In the genomic region with DNA sequence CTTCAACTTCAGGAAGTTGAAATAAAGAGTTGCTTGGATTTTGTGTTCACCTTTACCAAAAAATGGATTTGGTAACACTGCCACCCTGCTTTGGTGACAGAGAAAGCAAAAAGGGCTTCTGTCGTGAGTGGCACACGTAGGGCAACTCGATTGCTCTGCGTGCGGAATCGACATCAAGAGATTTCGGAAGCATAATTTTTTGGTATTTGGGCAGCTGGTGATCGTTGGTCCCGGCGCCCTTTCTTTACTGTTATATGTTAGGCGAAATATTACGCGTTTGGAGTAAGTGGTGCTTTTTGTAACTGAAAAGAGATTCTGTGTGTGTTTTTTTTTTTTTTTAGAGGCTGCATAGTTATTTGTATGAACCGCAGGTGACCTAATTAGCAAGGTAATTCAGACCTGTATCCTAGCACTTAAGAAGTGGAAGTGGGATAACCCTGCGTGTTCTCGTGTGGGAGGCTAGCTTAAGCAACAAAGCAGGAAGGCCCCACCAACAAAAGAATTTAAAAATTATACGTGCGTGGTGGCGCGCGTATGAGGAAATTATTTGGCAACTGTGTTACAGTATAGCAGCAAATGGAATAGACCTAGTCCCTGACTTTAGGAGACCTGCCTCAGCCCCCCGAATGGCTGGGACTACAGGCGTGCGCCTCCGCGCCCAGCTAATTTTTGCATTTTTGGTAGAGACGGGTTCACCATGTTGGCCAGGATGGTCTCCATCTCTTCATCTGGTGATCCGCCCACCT, we compare ENCODE assay signal across 8 cellular contexts. TPM values are rescaled to one million over a fixed set of nuclear protein-coding genes. Genes with fewer than 3 reads are reported as not detected.
DNase-seq lines count a peak whose midpoint lies in the region; ATAC-seq, FAIRE-seq and TF ChIP-seq lines count a peak whose summit lies in the region.

A gene (plus strand): TSS at position 108 of the 746 bp plus-strand sequence.

- H4K20me1 ChIP-seq in endothelial cell of umbilical vein (replicated peaks; ENCODE audit: control insufficient read depth, extremely low read depth, insufficient read depth, low read length) = no peaks in the 10 kb centered on the region

- H3K4me1 ChIP-seq in HUES48 (ENCODE audit: control insufficient read depth, insufficient read depth, low read length) = 0 out of 2 replicates have a peak, but pooled peaks cover 4% of the 10 kb centered on the region
- peaks cover 3% of the 10 kb centered on the region for H3K4me1 ChIP-seq in NT2/D1 (ENCODE audit: insufficient read depth, insufficient read length)
- H3K4me1 ChIP-seq in endothelial cell of umbilical vein (ENCODE audit: control insufficient read depth, extremely low read depth, insufficient read depth, low read length) = peaks cover 10% of the 10 kb centered on the region

- H3K9me3 ChIP-seq in HUES48 (ENCODE audit: control insufficient read depth, insufficient read depth, low read length) (no peaks in the 10 kb centered on the region), NT2/D1 (ENCODE audit: insufficient read depth, low read length) (no peaks in the 10 kb centered on the region), endothelial cell of umbilical vein (replicated peaks; ENCODE audit: control insufficient read depth, insufficient read depth, low read length) (no peaks in the 10 kb centered on the region)

- intact Hi-C loops in endothelial cell of umbilical vein (cut with micrococcal nuclease) = loop anchor here (1.0 kb wide), 3 partner anchors 20 to 229 kb away; a partner anchor contains a TSS

- H3K79me2 ChIP-seq in endothelial cell of umbilical vein (ENCODE audit: control insufficient read depth, insufficient read depth, low read length) = no peaks in the 10 kb centered on the region

- POLR2A ChIA-PET in endothelial cell of umbilical vein (lab: Charles Lee) = interaction anchor here (0.5 to 1.4 kb wide), 34 partner anchors 9 to 533 kb away, joined by 3 to 35 read pairs (median 4); a partner anchor contains a TSS

- peak within 1 kb of the TSS; percentile 62 for H3K4me2 ChIP-seq in endothelial cell of umbilical vein (ENCODE audit: insufficient read depth, low read length)

- ATAC-seq in GM21423 (IDR thresholded peaks at IDR 0.05; ENCODE audit: unreplicated experiment) = peak; percentile 67

- CTCF ChIA-PET in endothelial cell of umbilical vein (lab: Charles Lee) = interaction anchor here (0.7 to 1.9 kb wide), 6 partner anchors 12 to 239 kb away, joined by 3 to 14 read pairs (median 4); a partner anchor contains a TSS

- no peaks in the 10 kb centered on the region for H3K9me1 ChIP-seq in endothelial cell of umbilical vein (replicated peaks; ENCODE audit: control insufficient read depth, extremely low read depth, insufficient read depth, low read length)

- no peak for TF ChIP-seq CTCF in D721Med (IDR thresholded peaks at IDR 0.05; ENCODE audit: insufficient read depth, missing control alignments)
- TF ChIP-seq CTCF in endothelial cell of umbilical vein (IDR thresholded peaks at IDR 0.05; ENCODE audit: extremely low read depth in 1 of 2, insufficient read depth in 1 of 2, low read depth in 1 of 2, low read length in 2 of 2) = no peak

- peak within 1 kb of the TSS; percentile 46 for H3K4me3 ChIP-seq in HUES48 (ENCODE audit: low read depth, low read length)
- H3K4me3 ChIP-seq in NT2/D1 (ENCODE audit: insufficient read length, low read depth) = peak within 1 kb of the TSS; percentile 53
- peak within 1 kb of the TSS in 2 of 3 experiments; percentile 18 to 20 for H3K4me3 ChIP-seq in endothelial cell of umbilical vein (replicated peaks in 1 of 3; ENCODE audit: insufficient read depth in 1 of 3, low read depth in 1 of 3, low read length in 3 of 3)

- H3K36me3 ChIP-seq in HUES48 (ENCODE audit: control insufficient read depth, insufficient read depth, low read length) (no peaks in the 10 kb centered on the region), NT2/D1 (ENCODE audit: insufficient read depth, insufficient read length, low read length) (no peaks in the 10 kb centered on the region), endothelial cell of umbilical vein (ENCODE audit: control insufficient read depth in 2 of 2, extremely low read depth in 1 of 2, insufficient read depth in 2 of 2, low read length in 2 of 2) (no peaks in the 10 kb centered on the region)

- H2AFZ ChIP-seq in endothelial cell of umbilical vein (ENCODE audit: low read depth, low read length) = peak within 1 kb of the TSS; percentile 71

- DNase-seq in D721Med (ENCODE audit: insufficient read length, low spot score) (no peak), NT2/D1 (ENCODE audit: low read depth, low spot score) (peak; percentile 97), endothelial cell of umbilical vein (ENCODE audit: low read depth, low spot score) (peak; percentile 97), midbrain (lab: John Stamatoyannopoulos, UW) (peak; percentile 96)
- peak; percentile 76 for DNase-seq in activated CD8-positive, alpha-beta memory T cell treated with anti-CD3 and anti-CD28 coated beads, Interleukin-2, amount 50 U/mL, for 24 hours (ENCODE audit: extremely low read depth)
- DNase-seq in stimulated activated CD8-positive, alpha-beta memory T cell treated with anti-CD3 and anti-CD28 coated beads, Interleukin-15, amount 100 ng/mL, for 48 hours (ENCODE audit: low read depth in 2 of 2) = peak; percentile 75 to 77

- dilution Hi-C loops in endothelial cell of umbilical vein (cut with MboI; ENCODE audit: extremely low pct_ligation_motif_present, low sequenced_read_pairs) = no loop called here

- BruUV-seq in endothelial cell of umbilical vein (replicated peaks; lab: Mats Ljungman, UMichigan) = TSS peak; percentile 100

- peak; percentile 51 for FAIRE-seq in D721Med (lab: Jason Lieb, UNC)
- FAIRE-seq in endothelial cell of umbilical vein (lab: Jason Lieb, UNC) = peak; percentile 47

- peak within 1 kb of the TSS; percentile 98 for H3K9ac ChIP-seq in HUES48 (ENCODE audit: low read depth, low read length)
- H3K9ac ChIP-seq in NT2/D1 (ENCODE audit: insufficient read length, low read depth) = peak within 1 kb of the TSS; percentile 83
- peak within 1 kb of the TSS; percentile 96 for H3K9ac ChIP-seq in endothelial cell of umbilical vein (replicated peaks; ENCODE audit: extremely low read depth, insufficient read depth, low read length)

- H3K27ac ChIP-seq in HUES48 (ENCODE audit: low read depth, low read length) (peak within 1 kb of the TSS; percentile 99), endothelial cell of umbilical vein (ENCODE audit: insufficient read depth, low read depth, low read length) (peak within 1 kb of the TSS; percentile 97)

- no peaks in the 10 kb centered on the region for H3K27me3 ChIP-seq in HUES48 (ENCODE audit: control insufficient read depth, insufficient read depth, low read length)
- no peaks in the 10 kb centered on the region for H3K27me3 ChIP-seq in NT2/D1 (ENCODE audit: insufficient read depth, insufficient read length)
- H3K27me3 ChIP-seq in endothelial cell of umbilical vein (ENCODE audit: control insufficient read depth in 2 of 2, insufficient read depth in 2 of 2, low read length in 2 of 2) = no peaks in the 10 kb centered on the region

- TF ChIP-seq POLR2A in endothelial cell of umbilical vein (IDR thresholded peaks at IDR 0.05; ENCODE audit: low read depth, low read length) = peak; percentile 100

TF ChIP-seq in endothelial cell of umbilical vein, 7 proteins besides CTCF, POLR2A, EP300 and RAD21:
- TF ChIP-seq POLR2AphosphoS5 (IDR thresholded peaks at IDR 0.05; ENCODE audit: insufficient read depth, low read depth, low read length) = peak; percentile 100
- TF ChIP-seq, protein P1, sequence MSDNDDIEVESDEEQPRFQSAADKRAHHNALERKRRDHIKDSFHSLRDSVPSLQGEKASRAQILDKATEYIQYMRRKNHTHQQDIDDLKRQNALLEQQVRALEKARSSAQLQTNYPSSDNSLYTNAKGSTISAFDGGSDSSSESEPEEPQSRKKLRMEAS (IDR thresholded peaks at IDR 0.05; ENCODE audit: insufficient read depth, insufficient read length) = no peak

RNA-seq across cellular contexts. Expression of the gene that starts here (rescaled TPM):
- total RNA-seq in endothelial cell of umbilical vein = not detected in 2 replicates
- polyA plus RNA-seq in endothelial cell of umbilical vein = not detected in 2 replicates
- polyA plus RNA-seq in endothelial cell of umbilical vein (2011; cell fraction: cytosol; rRNA removed) = not detected in 2 replicates
- polyA plus RNA-seq in endothelial cell of umbilical vein (2011; cell fraction: nucleus; rRNA removed) = not detected in 2 replicates
- polyA plus RNA-seq in endothelial cell of umbilical vein (2012) = not detected in 2 replicates
- polyA minus RNA-seq in endothelial cell of umbilical vein = not detected in 2 replicates
- polyA minus RNA-seq in endothelial cell of umbilical vein (2011; cell fraction: cytosol; rRNA and poly(A)+ RNA removed) = 5,299 TPM
- polyA minus RNA-seq in endothelial cell of umbilical vein (2011; cell fraction: nucleus; rRNA and poly(A)+ RNA removed) = not detected in 2 replicates
